ENCODE assay signal across 29 cellular contexts in the genomic region with DNA sequence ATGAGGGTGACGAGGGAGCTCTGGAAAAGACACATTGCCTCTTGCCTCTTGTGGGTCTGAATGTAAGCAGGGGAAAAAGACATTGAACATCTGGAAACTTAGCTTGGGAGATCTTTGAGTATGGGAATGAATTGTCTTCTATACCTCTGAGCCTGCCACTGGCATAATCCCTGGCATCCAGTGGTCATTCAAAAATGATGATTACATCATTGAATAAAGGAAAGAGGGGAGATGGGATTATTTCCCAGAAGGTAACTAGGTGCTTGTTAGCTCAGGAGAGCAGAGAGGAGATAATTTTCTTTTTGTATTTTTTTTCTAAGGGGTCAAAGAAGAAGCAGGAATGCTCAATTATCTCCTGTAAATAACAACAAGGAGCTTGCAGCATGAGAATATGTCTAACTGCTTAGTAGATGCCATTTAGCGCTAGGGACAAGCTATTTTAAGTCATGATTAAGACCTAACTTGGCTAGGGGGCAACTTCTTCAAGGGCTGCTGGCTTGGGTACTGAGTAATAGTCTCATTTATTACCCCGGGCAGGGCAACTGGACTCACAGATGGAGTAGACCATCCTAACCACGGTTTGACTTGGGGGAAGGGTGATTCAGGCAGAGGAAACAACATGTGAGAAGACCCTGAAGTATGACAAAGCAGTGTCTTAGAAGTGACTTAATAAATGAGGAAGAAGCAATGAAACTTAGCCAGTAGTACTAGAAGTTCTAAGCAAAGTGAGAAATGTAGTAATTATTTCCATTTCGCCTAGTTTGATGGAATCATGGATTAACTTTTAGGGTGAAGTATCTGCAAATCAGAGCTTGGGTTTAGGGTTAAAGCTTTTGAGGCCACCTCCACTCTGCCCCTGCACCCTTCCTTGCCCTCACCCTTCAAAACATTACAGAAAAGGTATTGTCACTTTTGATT. TPM values are rescaled to one million over a fixed set of nuclear protein-coding genes. Genes with fewer than 3 reads are reported as not detected.
DNase-seq lines count a peak whose midpoint lies in the region; ATAC-seq and TF ChIP-seq lines count a peak whose summit lies in the region.
"Had no signal": no experiment of that assay in that cellular context is flagged by ENCODE, and none has a peak within 500 bp of the region (broad histone marks: within the 10 kb centered on the region; RNA-seq: fewer than 3 reads in every experiment).

No MANE protein-coding gene starts in this region.

- peak overlapping the region; percentile 27 for H3K27ac Mint-ChIP-seq in activated CD4-positive, alpha-beta T cell treated with anti-CD3 and anti-CD28 coated beads, Interleukin-2, amount 10 ng/mL, durations not matched to agents 24 days and 14 days
- peak overlapping the region; percentile 57 to 89 for H3K27ac Mint-ChIP-seq in effector memory CD8-positive, alpha-beta T cell
- H3K27ac Mint-ChIP-seq: IgD-negative memory B cell; neural progenitor cell; stimulated activated memory B cell treated with anti-CD40 and anti-IgM and Interleukin-4, amounts not matched to agents 10 μg/mL and 1 μg/mL and 100 μg/mL, for 72 hours had no signal

- no peak for DNase-seq in activated CD4-positive, alpha-beta T cell treated with anti-CD3 and anti-CD28 coated beads, Interleukin-2, amount 10 ng/mL, durations not matched to agents 24 days and 14 days
- no peak for DNase-seq in activated CD4-positive, alpha-beta T cell treated with anti-CD3 and anti-CD28 coated beads, Interleukin-2, amount 50 U/mL, for 1 hour
- peak; percentile 26 for DNase-seq in NB4 (ENCODE audit: low read depth)
- DNase-seq in effector memory CD8-positive, alpha-beta T cell: no peak
- DNase-seq in stimulated activated naive CD8-positive, alpha-beta T cell treated with anti-CD3 and anti-CD28 coated beads, Interleukin-15, Interleukin-2, amounts not matched to agents 100 U/mL and 50 U/mL, for 24 hours: peak; percentile 34
- DNase-seq in SKM-1 (lab: John Stamatoyannopoulos, UW; ENCODE audit: unreplicated experiment): no peak
- no peak for DNase-seq in posterior cingulate gyrus
- DNase-seq in anterior cingulate cortex (lab: John Stamatoyannopoulos, UW): no peak
- DNase-seq: activated CD4-positive, CD25-positive, alpha-beta regulatory T cell; activated naive CD4-positive, alpha-beta T cell; C1 segment of cervical spinal cord; hypothalamus; kidney; mesenchymal stem cell; NCI-H1092 treated with DMSO at 0.1 percent for 48 hours; NCI-H2081 treated with DMSO at 0.1 percent for 48 hours; NCI-H524; OCI-M1; SHP77 treated with DMSO at 0.1 percent for 48 hours; stimulated activated CD4-positive, alpha-beta T cell treated with anti-CD3 and anti-CD28 coated beads, Interleukin-15, amount 100 ng/mL, for 24 hours; transverse colon had no signal

- peaks cover under 1% of the 10 kb centered on the region for H3K36me3 Mint-ChIP-seq in activated CD4-positive, alpha-beta T cell treated with anti-CD3 and anti-CD28 coated beads, Interleukin-2, amount 10 ng/mL, durations not matched to agents 24 days and 14 days (ENCODE audit: low read depth)
- no peaks in the 10 kb centered on the region for H3K36me3 Mint-ChIP-seq in effector memory CD8-positive, alpha-beta T cell (ENCODE audit: insufficient read depth)
- H3K36me3 Mint-ChIP-seq: IgD-negative memory B cell; neural progenitor cell; stimulated activated memory B cell treated with anti-CD40 and anti-IgM and Interleukin-4, amounts not matched to agents 10 μg/mL and 1 μg/mL and 100 μg/mL, for 72 hours had no signal

- intact Hi-C loops in activated CD4-positive, alpha-beta T cell treated with anti-CD3 and anti-CD28 coated beads, Interleukin-2, amount 10 ng/mL, durations not matched to agents 24 days and 14 days (cut with micrococcal nuclease): loop anchor here (5.0 kb wide), 1 partner anchor 33 kb away; no protein-coding TSS in a partner anchor
- intact Hi-C loops in posterior cingulate gyrus (cut with DNase I): no loop called here

- no peak overlapping the region for H3K4me3 ChIP-seq in NB4 (ENCODE audit: low read depth, low read length)
- H3K4me3 ChIP-seq: HAP-1, neural progenitor cell, transverse colon had no signal

- TF ChIP-seq POLR2A in NB4 (IDR thresholded peaks at IDR 0.05; ENCODE audit: extremely low read depth, insufficient read length): no peak

- no peak overlapping the region for H3K4me3 Mint-ChIP-seq in activated CD4-positive, alpha-beta T cell treated with anti-CD3 and anti-CD28 coated beads, Interleukin-2, amount 10 ng/mL, durations not matched to agents 24 days and 14 days
- H3K4me3 Mint-ChIP-seq in effector memory CD8-positive, alpha-beta T cell: peak overlapping the region; percentile 48 to 61
- H3K4me3 Mint-ChIP-seq: IgD-negative memory B cell; neural progenitor cell; stimulated activated memory B cell treated with anti-CD40 and anti-IgM and Interleukin-4, amounts not matched to agents 10 μg/mL and 1 μg/mL and 100 μg/mL, for 72 hours had no signal

- H3K27me3 Mint-ChIP-seq in activated CD4-positive, alpha-beta T cell treated with anti-CD3 and anti-CD28 coated beads, Interleukin-2, amount 10 ng/mL, durations not matched to agents 24 days and 14 days: peaks cover 3% of the 10 kb centered on the region
- H3K27me3 Mint-ChIP-seq in effector memory CD8-positive, alpha-beta T cell: no peaks in the 10 kb centered on the region

- H3K4me1 Mint-ChIP-seq in activated CD4-positive, alpha-beta T cell treated with anti-CD3 and anti-CD28 coated beads, Interleukin-2, amount 10 ng/mL, durations not matched to agents 24 days and 14 days: peaks cover 32% of the 10 kb centered on the region
- H3K4me1 Mint-ChIP-seq in effector memory CD8-positive, alpha-beta T cell (ENCODE audit: low read depth in 2 of 2): peaks cover 38 to 65% of the 10 kb centered on the region in 2 donors
- H3K4me1 Mint-ChIP-seq: neural progenitor cell; stimulated activated memory B cell treated with anti-CD40 and anti-IgM and Interleukin-4, amounts not matched to agents 10 μg/mL and 1 μg/mL and 100 μg/mL, for 72 hours had no signal

- TF ChIP-seq CTCF in NB4 (IDR thresholded peaks at IDR 0.05; ENCODE audit: low read depth, low read length): no peak

- H3K9me3 Mint-ChIP-seq in activated CD4-positive, alpha-beta T cell treated with anti-CD3 and anti-CD28 coated beads, Interleukin-2, amount 10 ng/mL, durations not matched to agents 24 days and 14 days: no peaks in the 10 kb centered on the region
- no peaks in the 10 kb centered on the region for H3K9me3 Mint-ChIP-seq in effector memory CD8-positive, alpha-beta T cell
- H3K9me3 Mint-ChIP-seq: stimulated activated memory B cell treated with anti-CD40 and anti-IgM and Interleukin-4, amounts not matched to agents 10 μg/mL and 1 μg/mL and 100 μg/mL, for 72 hours; T-helper 2 cell treated with Interferon-gamma antibody and Interleukin-4, amounts not matched to agents 5 μg/mL and 100 μg/mL, for 36 hours had no signal

- ATAC-seq in effector memory CD8-positive, alpha-beta T cell (replicated peaks): no peak
- no peak for ATAC-seq in stimulated activated naive CD8-positive, alpha-beta T cell treated with anti-CD3 and anti-CD28 coated beads, Interleukin-15, Interleukin-2, amounts not matched to agents 100 U/mL and 50 U/mL, for 24 hours

RNA-seq across cellular contexts. Expression of a gene that starts 11.1 kb away (rescaled TPM):
- 44.9 and 46.4 TPM in 2 replicates for total RNA-seq in activated CD4-positive, alpha-beta T cell treated with anti-CD3 and anti-CD28 coated beads, Interleukin-2, amount 10 ng/mL, durations not matched to agents 24 days and 14 days
- total RNA-seq: A673, astrocyte, fibroblast of villous mesenchyme had no signal

RNA-seq across cellular contexts. Expression of a gene that starts 21.5 kb away (rescaled TPM):
- total RNA-seq in activated CD4-positive, alpha-beta T cell treated with anti-CD3 and anti-CD28 coated beads, Interleukin-2, amount 10 ng/mL, durations not matched to agents 24 days and 14 days: 14.6 and 15.9 TPM in 2 replicates
- total RNA-seq: A673, astrocyte, fibroblast of villous mesenchyme, kidney had no signal

Comparison
In these comparisons a context has a peak if more than half of its experiments do, and no peak if none do; other contexts are left out.
1. DNase-seq: peak in NB4 (single experiment) and stimulated activated naive CD8-positive, alpha-beta T cell treated with anti-CD3 and anti-CD28 coated beads, Interleukin-15, Interleukin-2, amounts not matched to agents 100 U/mL and 50 U/mL, for 24 hours (single experiment); none in activated CD4-positive, alpha-beta T cell treated with anti-CD3 and anti-CD28 coated beads, Interleukin-2, amount 10 ng/mL, durations not matched to agents 24 days and 14 days (single experiment), activated CD4-positive, alpha-beta T cell treated with anti-CD3 and anti-CD28 coated beads, Interleukin-2, amount 50 U/mL, for 1 hour (single experiment), effector memory CD8-positive, alpha-beta T cell (0 of 3), SKM-1 (single experiment), posterior cingulate gyrus (0 of 10) and anterior cingulate cortex (0 of 58).